In the genomic region with DNA sequence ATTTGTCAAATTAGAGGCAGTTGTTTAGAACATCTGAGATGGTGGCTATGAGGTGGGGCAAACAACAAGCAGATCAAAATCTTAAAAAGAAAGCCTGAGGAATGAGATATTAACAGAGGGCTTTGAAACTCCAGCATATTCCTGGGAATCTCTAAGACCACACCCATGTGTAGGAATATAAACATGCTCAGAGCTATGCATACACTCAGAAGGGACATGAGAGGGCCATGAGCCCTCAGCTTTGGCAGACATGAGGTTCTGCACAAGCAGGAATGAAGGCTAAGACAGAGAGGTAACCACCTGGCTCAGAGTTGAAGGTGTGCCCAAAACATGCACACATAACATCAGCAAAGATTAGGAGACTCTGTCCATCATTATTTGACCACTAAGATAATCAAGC, we compare ENCODE assay signal across 17 cellular contexts. TPM values are rescaled to one million over a fixed set of nuclear protein-coding genes. Genes with fewer than 3 reads are reported as not detected.
DNase-seq lines count a peak whose midpoint lies in the region; ATAC-seq and TF ChIP-seq lines count a peak whose summit lies in the region.
"Had no signal": no experiment of that assay in that cellular context is flagged by ENCODE, and none has a peak within 500 bp of the region (broad histone marks: within the 10 kb centered on the region; RNA-seq: fewer than 3 reads in every experiment).

No MANE protein-coding gene starts in this region.

- H3K4me3 ChIP-seq in ascending aorta (no peak overlapping the region), gastroesophageal sphincter (no peak overlapping the region), tibial artery (no peak overlapping the region), A673 (ENCODE audit: low read depth, low read length, poor library complexity, severe bottlenecking) (no peak overlapping the region)
- H3K4me3 ChIP-seq: GM23248 had no signal

- no peaks in the 10 kb centered on the region for H3K36me3 ChIP-seq in ascending aorta
- no peaks in the 10 kb centered on the region for H3K36me3 ChIP-seq in gastroesophageal sphincter
- H3K36me3 ChIP-seq in tibial artery: no peaks in the 10 kb centered on the region
- no peaks in the 10 kb centered on the region for H3K36me3 ChIP-seq in A673 (ENCODE audit: insufficient read depth, low read length, poor library complexity, severe bottlenecking)
- H3K36me3 ChIP-seq: BE2C had no signal

- CTCF ChIA-PET in A673 (lab: Charles Lee): no interaction called here

- no TSS peak for BruUV-seq in A673 (replicated peaks; lab: Mats Ljungman, UMichigan)

- TF ChIP-seq CTCF in ascending aorta (IDR thresholded peaks at IDR 0.05) (no peak), gastroesophageal sphincter (IDR thresholded peaks at IDR 0.05) (no peak), tibial artery (IDR thresholded peaks at IDR 0.05) (no peak), A673 (conservative IDR thresholded peaks at IDR 0.05; ENCODE audit: low read depth, low read length) (no peak)

- peak; percentile 44 for DNase-seq in Caki2 (ENCODE audit: low read depth)
- DNase-seq in ascending aorta (ENCODE audit: low spot score in 2 of 2): no peak
- no peak for DNase-seq in tibial artery
- no peak for DNase-seq in A673 (ENCODE audit: low spot score)
- DNase-seq: BE2C; CD4-positive, alpha-beta memory T cell; DMS153; DMS79 treated with DMSO at 0.1 percent for 48 hours; GDM1; GM23248 had no signal

- H3K27me3 ChIP-seq in ascending aorta (no peaks in the 10 kb centered on the region), gastroesophageal sphincter (no peaks in the 10 kb centered on the region), tibial artery (no peaks in the 10 kb centered on the region), A673 (replicated peaks; ENCODE audit: insufficient read depth, low read depth, low read length, poor library complexity) (no peaks in the 10 kb centered on the region)
- H3K27me3 ChIP-seq: BE2C had no signal

- no peak for TF ChIP-seq EP300 in gastroesophageal sphincter (IDR thresholded peaks at IDR 0.05)

- H3K4me1 ChIP-seq in ascending aorta (peaks cover 4 to 29% of the 10 kb centered on the region in 2 donors), gastroesophageal sphincter (peaks cover 3 to 47% (median 9%) of the 10 kb centered on the region in 3 donors), tibial artery (peaks cover 0 to 62% (median 13%) of the 10 kb centered on the region in 4 donors), A673 (ENCODE audit: insufficient read depth, low read length, poor library complexity, severe bottlenecking) (no peaks in the 10 kb centered on the region)
- H3K4me1 ChIP-seq: BE2C had no signal

- ATAC-seq in gastroesophageal sphincter (no peak), GM19328 (IDR thresholded peaks at IDR 0.05; ENCODE audit: unreplicated experiment) (no peak), HG02852 (IDR thresholded peaks at IDR 0.05; ENCODE audit: unreplicated experiment) (no peak), GM18870 (IDR thresholded peaks at IDR 0.05; ENCODE audit: unreplicated experiment) (no peak)
- ATAC-seq: HCT116 had no signal

- H3K27ac ChIP-seq in ascending aorta (peak overlapping the region; percentile 41 to 66), gastroesophageal sphincter (peak overlapping the region; percentile 21 to 89 (median 68)), tibial artery (peak overlapping the region; percentile 10 to 28), A673 (ENCODE audit: low read depth, low read length, poor library complexity, severe bottlenecking) (no peak overlapping the region)
- H3K27ac ChIP-seq: C4-2B, GM23248 had no signal

- intact Hi-C loops in ascending aorta (cut with DNase I): no loop called here
- intact Hi-C loops in tibial artery (cut with DNase I; ENCODE audit: low total_unique reads): no loop called here
- intact Hi-C loops in A673 (cut with micrococcal nuclease; ENCODE audit: unreplicated experiment): no loop called here

- POLR2A ChIA-PET in A673 (lab: Charles Lee; ENCODE audit: low non-redundant PET): no interaction called here

- no peak for TF ChIP-seq POLR2A in gastroesophageal sphincter (IDR thresholded peaks at IDR 0.05)

- H3K9me3 ChIP-seq in ascending aorta (no peaks in the 10 kb centered on the region), gastroesophageal sphincter (no peaks in the 10 kb centered on the region), tibial artery (no peaks in the 10 kb centered on the region), A673 (ENCODE audit: low read depth, low read length, poor library complexity, severe bottlenecking) (peaks cover 48% of the 10 kb centered on the region)
- H3K9me3 ChIP-seq: BE2C had no signal

- in situ Hi-C loops in Caki2 (cut with HindIII; ENCODE audit: low pct_unique_long_range_greater_than_20kb, low sequenced_read_pairs): no loop called here

RNA-seq across cellular contexts. Expression of a gene that starts 37.9 kb away (rescaled TPM):
- total RNA-seq in Caki2 (2014; rRNA removed; shearing (Covaris generic); ENCODE audit: low replicate concordance): 2.9 and 3.0 TPM in 2 replicates
- total RNA-seq in ascending aorta (26.7 TPM), gastroesophageal sphincter (10 to 100 TPM; 22.9 to 41.8 (median 24.6) TPM), A673 (2021) (not detected in 2 replicates)
- total RNA-seq: A172 had no signal
